ENCODE assay signal across 8 cellular contexts in genomic region chr20:34824026-34824860, GRCh38. TPM values are rescaled to one million over a fixed set of nuclear protein-coding genes. Genes with fewer than 3 reads are reported as not detected.
DNase-seq lines count a peak whose midpoint lies in the region; ATAC-seq, FAIRE-seq and TF ChIP-seq lines count a peak whose summit lies in the region.

No MANE protein-coding gene starts in this region.

- H3K4me3 ChIP-seq in HUES6 (ENCODE audit: low read depth, low read length) (peak overlapping the region; percentile 91), OCI-LY7 (ENCODE audit: low read depth, low read length, poor library complexity, severe bottlenecking) (peak overlapping the region; percentile 84), fibroblast of lung (replicated peaks in 1 of 4; ENCODE audit: control extremely low read depth in 1 of 4, insufficient read depth in 1 of 4, low read depth in 3 of 4, low read length in 4 of 4) (peak overlapping the region; percentile 84 to 98 (median 93))

- H3K36me3 Mint-ChIP-seq in naive thymus-derived CD8-positive, alpha-beta T cell: peaks cover 0 to 12% (median 0%) of the 10 kb centered on the region in 3 donors
- peaks cover 9% of the 10 kb centered on the region for H3K36me3 Mint-ChIP-seq in stimulated activated naive CD8-positive, alpha-beta T cell treated with anti-CD3 and anti-CD28 coated beads, Interleukin-15, Interleukin-2, amounts not matched to agents 100 ng/mL and 50 ng/mL, for 24 hours (ENCODE audit: low read depth)

- no peaks in the 10 kb centered on the region for H3K9me3 ChIP-seq in HUES6 (ENCODE audit: control insufficient read depth, insufficient read depth, low read depth, low read length)
- no peaks in the 10 kb centered on the region for H3K9me3 ChIP-seq in OCI-LY7 (ENCODE audit: low read length)
- H3K9me3 ChIP-seq in fibroblast of lung (ENCODE audit: control insufficient read depth, insufficient read depth, low read depth, low read length): no peaks in the 10 kb centered on the region

- H3K27ac Mint-ChIP-seq in naive thymus-derived CD8-positive, alpha-beta T cell: peak overlapping the region; percentile 90 to 98 (median 96)
- H3K27ac Mint-ChIP-seq in stimulated activated naive CD8-positive, alpha-beta T cell treated with anti-CD3 and anti-CD28 coated beads, Interleukin-15, Interleukin-2, amounts not matched to agents 100 ng/mL and 50 ng/mL, for 24 hours: peak overlapping the region; percentile 88

- H3K27ac ChIP-seq in HUES6 (ENCODE audit: low read depth, low read length) (no peak overlapping the region), OCI-LY7 (ENCODE audit: low read depth, low read length, poor library complexity, severe bottlenecking) (peak overlapping the region; percentile 61), fibroblast of lung (ENCODE audit: insufficient read depth, low read length) (peak overlapping the region; percentile 72)

- H3K4me2 ChIP-seq in OCI-LY7 (ENCODE audit: low read length) (peak overlapping the region; percentile 91), fibroblast of lung (ENCODE audit: extremely low read depth, insufficient read depth, low read length) (peak overlapping the region; percentile 73)

- ATAC-seq in naive thymus-derived CD8-positive, alpha-beta T cell: peak; percentile 58 to 61

- H4K20me1 ChIP-seq in OCI-LY7 (ENCODE audit: insufficient read depth, low read length): peaks cover 18% of the 10 kb centered on the region; the same call in 1 of the 2 replicates
- no peaks in the 10 kb centered on the region for H4K20me1 ChIP-seq in fibroblast of lung (ENCODE audit: control insufficient read depth, extremely low read depth, insufficient read depth, low read length)

- H3K9ac ChIP-seq in HUES6 (ENCODE audit: low read length): peak overlapping the region; percentile 71
- H3K9ac ChIP-seq in fibroblast of lung (ENCODE audit: insufficient read depth, low read length): peak overlapping the region; percentile 88

- no peaks in the 10 kb centered on the region for H3K36me3 ChIP-seq in HUES6 (ENCODE audit: control insufficient read depth, insufficient read depth, low read length)
- no peaks in the 10 kb centered on the region for H3K36me3 ChIP-seq in OCI-LY7 (ENCODE audit: insufficient read depth, low read length)
- no peaks in the 10 kb centered on the region for H3K36me3 ChIP-seq in fibroblast of lung (ENCODE audit: control insufficient read depth, insufficient read depth, low read length)

- intact Hi-C loops in OCI-LY7 (cut with micrococcal nuclease; ENCODE audit: unreplicated experiment): no loop called here

- no peak for TF ChIP-seq CTCF in OCI-LY7 (conservative IDR thresholded peaks at IDR 0.05; ENCODE audit: low read length)
- TF ChIP-seq CTCF in fibroblast of lung (conservative IDR thresholded peaks at IDR 0.05 in 1 of 2, IDR thresholded peaks at IDR 0.05 in 1 of 2; ENCODE audit: low read depth in 1 of 2, low read length in 2 of 2): no peak

- H3K79me2 ChIP-seq in OCI-LY7 (ENCODE audit: insufficient read depth, low read depth, low read length): peaks cover 35% of the 10 kb centered on the region
- H3K79me2 ChIP-seq in fibroblast of lung (ENCODE audit: control insufficient read depth, insufficient read depth, low read length): peaks cover 55% of the 10 kb centered on the region

- H3K27me3 Mint-ChIP-seq in naive thymus-derived CD8-positive, alpha-beta T cell: peaks cover 0 to 2% (median 0%) of the 10 kb centered on the region in 5 donors
- no peaks in the 10 kb centered on the region for H3K27me3 Mint-ChIP-seq in stimulated activated naive CD8-positive, alpha-beta T cell treated with anti-CD3 and anti-CD28 coated beads, Interleukin-15, Interleukin-2, amounts not matched to agents 100 ng/mL and 50 ng/mL, for 24 hours

- peak; percentile 92 for FAIRE-seq in GM19239 (lab: Jason Lieb, UNC)

- H3K4me1 Mint-ChIP-seq in naive thymus-derived CD8-positive, alpha-beta T cell: peaks cover 25 to 55% (median 48%) of the 10 kb centered on the region in 4 donors
- H3K4me1 Mint-ChIP-seq in stimulated activated naive CD8-positive, alpha-beta T cell treated with anti-CD3 and anti-CD28 coated beads, Interleukin-15, Interleukin-2, amounts not matched to agents 100 ng/mL and 50 ng/mL, for 24 hours (ENCODE audit: low read depth): peaks cover 43% of the 10 kb centered on the region

- no peaks in the 10 kb centered on the region for H3K27me3 ChIP-seq in HUES6 (ENCODE audit: control insufficient read depth, insufficient read depth, low read length)
- no peaks in the 10 kb centered on the region for H3K27me3 ChIP-seq in fibroblast of lung (ENCODE audit: control insufficient read depth, insufficient read depth, low read length)

- DNase-seq in AG08396 (ENCODE audit: low spot score): peak; percentile 60
- peak; percentile 78 for DNase-seq in GM19239 (ENCODE audit: insufficient read length, low spot score)
- DNase-seq in OCI-LY7 (ENCODE audit: low spot score): peak; percentile 83
- DNase-seq in activated T-cell treated with anti-CD3 and anti-CD28 coated beads, Interleukin-2, amount 50 U/mL, for 1 hour: peak; percentile 72
- peak; percentile 45 for DNase-seq in fibroblast of lung (ENCODE audit: low read depth in 2 of 2)
- DNase-seq in naive thymus-derived CD8-positive, alpha-beta T cell: peak; percentile 49 to 86 (median 67)

- TSS peak; percentile 56 for BruUV-seq in OCI-LY7 (replicated peaks; lab: Mats Ljungman, UMichigan)

- peaks cover 6% of the 10 kb centered on the region for H3K4me1 ChIP-seq in HUES6 (ENCODE audit: control insufficient read depth, insufficient read depth, low read length)
- peaks cover 18% of the 10 kb centered on the region for H3K4me1 ChIP-seq in OCI-LY7 (ENCODE audit: insufficient read depth, low read length, poor library complexity, severe bottlenecking)
- H3K4me1 ChIP-seq in fibroblast of lung (ENCODE audit: control insufficient read depth, extremely low read depth, insufficient read depth, low read length): peaks cover 4% of the 10 kb centered on the region

- POLR2A ChIA-PET in OCI-LY7 (lab: Charles Lee): interaction anchor here (0.6 to 0.9 kb wide), 2 partner anchors 13 to 357 kb away, joined by 3 read pairs; no protein-coding TSS in a partner anchor
- POLR2A ChIA-PET in naive thymus-derived CD8-positive, alpha-beta T cell (lab: Charles Lee): interaction anchor here (0.8 kb wide), 1 partner anchor 308 kb away, joined by 3 read pairs; the partner anchor contains the start of gene DYNLRB1

- no peaks in the 10 kb centered on the region for H3K9me2 ChIP-seq in OCI-LY7 (ENCODE audit: insufficient read depth, low read length)

- CTCF ChIA-PET in OCI-LY7 (lab: Charles Lee; ENCODE audit: unreplicated experiment): no interaction called here

- H2AFZ ChIP-seq in OCI-LY7 (ENCODE audit: low read length) (peak overlapping the region; percentile 38; the same call in 1 of the 2 replicates), fibroblast of lung (ENCODE audit: low read length) (peak overlapping the region; percentile 68)

- H3K4me3 Mint-ChIP-seq in naive thymus-derived CD8-positive, alpha-beta T cell: peak overlapping the region; percentile 86 to 100 (median 96)
- H3K4me3 Mint-ChIP-seq in stimulated activated naive CD8-positive, alpha-beta T cell treated with anti-CD3 and anti-CD28 coated beads, Interleukin-15, Interleukin-2, amounts not matched to agents 100 ng/mL and 50 ng/mL, for 24 hours: peak overlapping the region; percentile 87

- H3K9me3 Mint-ChIP-seq in naive thymus-derived CD8-positive, alpha-beta T cell: no peaks in the 10 kb centered on the region
- H3K9me3 Mint-ChIP-seq in stimulated activated naive CD8-positive, alpha-beta T cell treated with anti-CD3 and anti-CD28 coated beads, Interleukin-15, Interleukin-2, amounts not matched to agents 100 ng/mL and 50 ng/mL, for 24 hours: no peaks in the 10 kb centered on the region

RNA-seq across cellular contexts. Expression of gene NCOA6, which starts 1.2 kb away (rescaled TPM):
- 8.8 and 13.1 TPM in 2 replicates for total RNA-seq in OCI-LY7 (2014; rRNA removed; shearing (Covaris generic))
- total RNA-seq in OCI-LY7 (2022) (24.4 and 26.5 TPM in 2 replicates), fibroblast of lung (5.9 and 8.1 TPM in 2 replicates)
- 12.0 and 14.6 TPM in 2 replicates for polyA plus RNA-seq in fibroblast of lung
- 13.6 and 13.8 TPM in 2 replicates for polyA plus RNA-seq in fibroblast of lung (2012)
- 21.5 and 24.1 TPM in 2 replicates for polyA minus RNA-seq in fibroblast of lung (ENCODE audit: low replicate concordance)
- 10 to 100 TPM; 24.3 to 29.2 TPM for total RNA-seq in naive thymus-derived CD8-positive, alpha-beta T cell
- 1 to 10 TPM; 2.8 to 8.2 (median 5.0) TPM for polyA plus RNA-seq in naive thymus-derived CD8-positive, alpha-beta T cell

RNA-seq across cellular contexts. Expression of gene GGT7, which starts 48.4 kb away (rescaled TPM):
- total RNA-seq in OCI-LY7 (2014; rRNA removed; shearing (Covaris generic)): 1.5 and 2.7 TPM in 2 replicates
- total RNA-seq in OCI-LY7 (2022) (0.98 and 1.8 TPM in 2 replicates), fibroblast of lung (9.5 and 15.2 TPM in 2 replicates)
- polyA plus RNA-seq in fibroblast of lung: 8.2 and 10.3 TPM in 2 replicates
- 15.1 and 19.5 TPM in 2 replicates for polyA plus RNA-seq in fibroblast of lung (2012)
- polyA minus RNA-seq in fibroblast of lung (ENCODE audit: low replicate concordance): 15.0 and 17.3 TPM in 2 replicates
- 10 to 100 TPM; 42.1 to 43.3 TPM for total RNA-seq in naive thymus-derived CD8-positive, alpha-beta T cell
- polyA plus RNA-seq in naive thymus-derived CD8-positive, alpha-beta T cell: 1 to 10 TPM; 3.9 to 9.4 (median 8.0) TPM

RNA-seq across cellular contexts. Expression of gene ACSS2, which starts 52.2 kb away (rescaled TPM):
- total RNA-seq in OCI-LY7 (2014; rRNA removed; shearing (Covaris generic)): 21.0 and 21.4 TPM in 2 replicates
- total RNA-seq in OCI-LY7 (2022) (18.2 and 19.9 TPM in 2 replicates), fibroblast of lung (50.1 and 129 TPM in 2 replicates)
- polyA plus RNA-seq in fibroblast of lung: 52.1 and 59.4 TPM in 2 replicates
- polyA plus RNA-seq in fibroblast of lung (2012): 43.6 and 54.6 TPM in 2 replicates
- polyA minus RNA-seq in fibroblast of lung (ENCODE audit: low replicate concordance): 259 and 291 TPM in 2 replicates
- 10 to 100 TPM; 27.2 to 27.9 TPM for total RNA-seq in naive thymus-derived CD8-positive, alpha-beta T cell
- polyA plus RNA-seq in naive thymus-derived CD8-positive, alpha-beta T cell: 10 to 100 TPM in 2 of 3 donors, 1 to 10 TPM in 1; 9.1 to 10.9 (median 10.4) TPM
